ENCODE assay signal across 1 cellular context in the genomic region with DNA sequence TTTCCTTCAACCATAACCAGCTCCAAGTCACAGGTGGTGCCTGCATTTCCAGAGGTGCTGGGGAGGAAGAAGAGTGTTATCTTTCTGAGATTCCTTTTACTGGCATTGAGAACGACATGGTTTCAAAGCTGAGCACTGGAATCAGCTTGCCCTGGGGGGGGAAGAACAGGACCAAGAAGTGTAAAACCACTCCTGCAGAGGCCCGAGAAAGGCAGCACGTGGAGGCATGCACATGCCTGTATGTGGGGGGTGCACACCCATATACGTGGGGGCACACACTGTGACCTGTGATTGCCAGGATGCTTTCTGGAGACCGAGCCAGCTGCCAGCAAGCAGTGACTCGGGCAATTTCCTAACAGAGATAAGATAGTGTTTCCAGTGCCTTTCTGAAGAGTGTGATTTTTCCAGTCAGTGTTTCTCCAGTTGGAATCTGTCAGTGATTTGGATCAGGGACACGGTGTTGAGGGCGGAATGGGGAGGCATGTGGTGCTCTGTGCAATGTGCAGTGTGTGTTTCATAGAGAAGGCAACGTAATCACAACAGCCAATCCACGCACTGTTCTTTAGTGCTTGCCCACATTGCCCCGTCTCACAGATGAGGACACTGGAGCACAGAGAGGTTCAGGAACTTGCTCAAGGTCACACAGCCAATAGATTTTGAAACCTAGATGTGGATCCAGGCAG.
TF ChIP-seq lines count a peak whose summit lies in the region.

No MANE protein-coding gene starts in this region.

TF ChIP-seq in HepG2, 621 proteins besides CTCF, POLR2A, EP300 and RAD21 (continues in another document):
- TF ChIP-seq ZIK1 (CRISPR knock-in tag; IDR thresholded peaks at IDR 0.05; ENCODE audit: borderline replicate concordance, low read depth) (no peak), TBX2 (CRISPR knock-in tag; IDR thresholded peaks at IDR 0.05; ENCODE audit: borderline replicate concordance) (no peak), ESRRA (CRISPR knock-in tag; IDR thresholded peaks at IDR 0.05; ENCODE audit: low read depth) (no peak), ZNF607 (CRISPR knock-in tag; IDR thresholded peaks at IDR 0.05; ENCODE audit: borderline replicate concordance) (no peak), CC2D1A (CRISPR knock-in tag; IDR thresholded peaks at IDR 0.05) (no peak), CBX1 (IDR thresholded peaks at IDR 0.05; ENCODE audit: low read depth) (peak; percentile 58), BRCA1 (CRISPR knock-in tag; IDR thresholded peaks at IDR 0.05) (0 out of 2 replicates have a peak, but pooled peaks have one; percentile 32), THYN1 (CRISPR knock-in tag; IDR thresholded peaks at IDR 0.05; ENCODE audit: borderline replicate concordance, low read depth) (no peak), TBL1XR1 (IDR thresholded peaks at IDR 0.05; ENCODE audit: borderline replicate concordance, low read length, partially characterized antibody) (no peak), NFRKB (IDR thresholded peaks at IDR 0.05) (no peak), ZSCAN29 (CRISPR knock-in tag; conservative IDR thresholded peaks at IDR 0.05) (no peak), ADNP (CRISPR knock-in tag; IDR thresholded peaks at IDR 0.05) (peak; percentile 59; the same call in 1 of the 2 replicates), MAFK (conservative IDR thresholded peaks at IDR 0.05 in 1 of 2, IDR thresholded peaks at IDR 0.05 in 1 of 2; ENCODE audit: low read length in 2 of 2) (no peak; a peak in 1 of 4 replicates), BRD4 (CRISPR knock-in tag; IDR thresholded peaks at IDR 0.05) (no peak), ZNF251 (CRISPR knock-in tag; IDR thresholded peaks at IDR 0.05) (no peak), HMG20B (CRISPR knock-in tag; conservative IDR thresholded peaks at IDR 0.05) (no peak), NAIF1 (CRISPR knock-in tag; IDR thresholded peaks at IDR 0.05; ENCODE audit: borderline replicate concordance) (peak; percentile 29; the same call in 1 of the 2 replicates), ZNF766 (CRISPR knock-in tag; IDR thresholded peaks at IDR 0.05; ENCODE audit: borderline replicate concordance) (no peak), KAT7 (CRISPR knock-in tag; IDR thresholded peaks at IDR 0.05; ENCODE audit: borderline replicate concordance) (0 out of 2 replicates have a peak, but pooled peaks have one; percentile 16), NFE2 (CRISPR knock-in tag; IDR thresholded peaks at IDR 0.05) (no peak), HNF4A (CRISPR knock-in tag; IDR thresholded peaks at IDR 0.05) (no peak), AGO2 (optimal IDR thresholded peaks at IDR 0.05; ENCODE audit: low read depth, low read length) (no peak), ZNF619 (CRISPR knock-in tag; IDR thresholded peaks at IDR 0.05) (no peak), GATAD1 (CRISPR knock-in tag; IDR thresholded peaks at IDR 0.05) (0 out of 2 replicates have a peak, but pooled peaks have one; percentile 21), HMGA1 (CRISPR knock-in tag; conservative IDR thresholded peaks at IDR 0.05) (no peak), ZNF263 (CRISPR knock-in tag; IDR thresholded peaks at IDR 0.05) (no peak), TARDBP (CRISPR knock-in tag; IDR thresholded peaks at IDR 0.05) (no peak), ARHGAP35 (CRISPR knock-in tag; IDR thresholded peaks at IDR 0.05; ENCODE audit: borderline replicate concordance) (no peak), CHD4 (IDR thresholded peaks at IDR 0.05; ENCODE audit: borderline replicate concordance, low read length) (no peak), ZNF768 (CRISPR knock-in tag; IDR thresholded peaks at IDR 0.05) (peak; percentile 99), NONO (IDR thresholded peaks at IDR 0.05) (no peak), NONO (CRISPR knock-in tag; conservative IDR thresholded peaks at IDR 0.05) (0 out of 2 replicates have a peak, but pooled peaks have one; percentile 21), SAP130 (CRISPR knock-in tag; IDR thresholded peaks at IDR 0.05; ENCODE audit: low read depth) (peak; percentile 27; the same call in 1 of the 2 replicates), ZNF746 (CRISPR knock-in tag; IDR thresholded peaks at IDR 0.05) (no peak), ZNF3 (CRISPR knock-in tag; IDR thresholded peaks at IDR 0.05) (0 out of 2 replicates have a peak, but pooled peaks have one; percentile 39), ZMYM3 (CRISPR knock-in tag; IDR thresholded peaks at IDR 0.05) (peak; percentile 97), HDAC2 (CRISPR knock-in tag; IDR thresholded peaks at IDR 0.05) (peak; percentile 21; the same call in 1 of the 2 replicates), ZNF121 (CRISPR knock-in tag; IDR thresholded peaks at IDR 0.05) (peak; percentile 100), DMAP1 (CRISPR knock-in tag; IDR thresholded peaks at IDR 0.05) (peak; percentile 53)
- TF ChIP-seq, protein P1, sequence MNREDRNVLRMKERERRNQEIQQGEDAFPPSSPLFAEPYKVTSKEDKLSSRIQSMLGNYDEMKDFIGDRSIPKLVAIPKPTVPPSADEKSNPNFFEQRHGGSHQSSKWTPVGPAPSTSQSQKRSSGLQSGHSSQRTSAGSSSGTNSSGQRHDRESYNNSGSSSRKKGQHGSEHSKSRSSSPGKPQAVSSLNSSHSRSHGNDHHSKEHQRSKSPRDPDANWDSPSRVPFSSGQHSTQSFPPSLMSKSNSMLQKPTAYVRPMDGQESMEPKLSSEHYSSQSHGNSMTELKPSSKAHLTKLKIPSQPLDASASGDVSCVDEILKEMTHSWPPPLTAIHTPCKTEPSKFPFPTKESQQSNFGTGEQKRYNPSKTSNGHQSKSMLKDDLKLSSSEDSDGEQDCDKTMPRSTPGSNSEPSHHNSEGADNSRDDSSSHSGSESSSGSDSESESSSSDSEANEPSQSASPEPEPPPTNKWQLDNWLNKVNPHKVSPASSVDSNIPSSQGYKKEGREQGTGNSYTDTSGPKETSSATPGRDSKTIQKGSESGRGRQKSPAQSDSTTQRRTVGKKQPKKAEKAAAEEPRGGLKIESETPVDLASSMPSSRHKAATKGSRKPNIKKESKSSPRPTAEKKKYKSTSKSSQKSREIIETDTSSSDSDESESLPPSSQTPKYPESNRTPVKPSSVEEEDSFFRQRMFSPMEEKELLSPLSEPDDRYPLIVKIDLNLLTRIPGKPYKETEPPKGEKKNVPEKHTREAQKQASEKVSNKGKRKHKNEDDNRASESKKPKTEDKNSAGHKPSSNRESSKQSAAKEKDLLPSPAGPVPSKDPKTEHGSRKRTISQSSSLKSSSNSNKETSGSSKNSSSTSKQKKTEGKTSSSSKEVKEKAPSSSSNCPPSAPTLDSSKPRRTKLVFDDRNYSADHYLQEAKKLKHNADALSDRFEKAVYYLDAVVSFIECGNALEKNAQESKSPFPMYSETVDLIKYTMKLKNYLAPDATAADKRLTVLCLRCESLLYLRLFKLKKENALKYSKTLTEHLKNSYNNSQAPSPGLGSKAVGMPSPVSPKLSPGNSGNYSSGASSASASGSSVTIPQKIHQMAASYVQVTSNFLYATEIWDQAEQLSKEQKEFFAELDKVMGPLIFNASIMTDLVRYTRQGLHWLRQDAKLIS (CRISPR knock-in tag; IDR thresholded peaks at IDR 0.05) = 0 out of 2 replicates have a peak, but pooled peaks have one; percentile 58
- TF ChIP-seq, protein P2, sequence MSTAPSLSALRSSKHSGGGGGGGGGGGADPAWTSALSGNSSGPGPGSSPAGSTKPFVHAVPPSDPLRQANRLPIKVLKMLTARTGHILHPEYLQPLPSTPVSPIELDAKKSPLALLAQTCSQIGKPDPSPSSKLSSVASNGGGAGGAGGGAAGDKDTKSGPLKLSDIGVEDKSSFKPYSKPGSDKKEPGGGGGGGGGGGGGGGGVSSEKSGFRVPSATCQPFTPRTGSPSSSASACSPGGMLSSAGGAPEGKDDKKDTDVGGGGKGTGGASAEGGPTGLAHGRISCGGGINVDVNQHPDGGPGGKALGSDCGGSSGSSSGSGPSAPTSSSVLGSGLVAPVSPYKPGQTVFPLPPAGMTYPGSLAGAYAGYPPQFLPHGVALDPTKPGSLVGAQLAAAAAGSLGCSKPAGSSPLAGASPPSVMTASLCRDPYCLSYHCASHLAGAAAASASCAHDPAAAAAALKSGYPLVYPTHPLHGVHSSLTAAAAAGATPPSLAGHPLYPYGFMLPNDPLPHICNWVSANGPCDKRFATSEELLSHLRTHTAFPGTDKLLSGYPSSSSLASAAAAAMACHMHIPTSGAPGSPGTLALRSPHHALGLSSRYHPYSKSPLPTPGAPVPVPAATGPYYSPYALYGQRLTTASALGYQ (CRISPR knock-in tag; IDR thresholded peaks at IDR 0.05) = no peak
- TF ChIP-seq, protein P3, sequence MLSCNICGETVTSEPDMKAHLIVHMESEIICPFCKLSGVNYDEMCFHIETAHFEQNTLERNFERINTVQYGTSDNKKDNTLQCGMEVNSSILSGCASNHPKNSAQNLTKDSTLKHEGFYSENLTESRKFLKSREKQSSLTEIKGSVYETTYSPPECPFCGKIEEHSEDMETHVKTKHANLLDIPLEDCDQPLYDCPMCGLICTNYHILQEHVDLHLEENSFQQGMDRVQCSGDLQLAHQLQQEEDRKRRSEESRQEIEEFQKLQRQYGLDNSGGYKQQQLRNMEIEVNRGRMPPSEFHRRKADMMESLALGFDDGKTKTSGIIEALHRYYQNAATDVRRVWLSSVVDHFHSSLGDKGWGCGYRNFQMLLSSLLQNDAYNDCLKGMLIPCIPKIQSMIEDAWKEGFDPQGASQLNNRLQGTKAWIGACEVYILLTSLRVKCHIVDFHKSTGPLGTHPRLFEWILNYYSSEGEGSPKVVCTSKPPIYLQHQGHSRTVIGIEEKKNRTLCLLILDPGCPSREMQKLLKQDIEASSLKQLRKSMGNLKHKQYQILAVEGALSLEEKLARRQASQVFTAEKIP (CRISPR knock-in tag; IDR thresholded peaks at IDR 0.05; ENCODE audit: borderline replicate concordance) = no peak
- TF ChIP-seq, protein P4, sequence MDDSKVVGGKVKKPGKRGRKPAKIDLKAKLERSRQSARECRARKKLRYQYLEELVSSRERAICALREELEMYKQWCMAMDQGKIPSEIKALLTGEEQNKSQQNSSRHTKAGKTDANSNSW (CRISPR knock-in tag; IDR thresholded peaks at IDR 0.05; ENCODE audit: borderline replicate concordance) = no peak
- TF ChIP-seq, protein P5, sequence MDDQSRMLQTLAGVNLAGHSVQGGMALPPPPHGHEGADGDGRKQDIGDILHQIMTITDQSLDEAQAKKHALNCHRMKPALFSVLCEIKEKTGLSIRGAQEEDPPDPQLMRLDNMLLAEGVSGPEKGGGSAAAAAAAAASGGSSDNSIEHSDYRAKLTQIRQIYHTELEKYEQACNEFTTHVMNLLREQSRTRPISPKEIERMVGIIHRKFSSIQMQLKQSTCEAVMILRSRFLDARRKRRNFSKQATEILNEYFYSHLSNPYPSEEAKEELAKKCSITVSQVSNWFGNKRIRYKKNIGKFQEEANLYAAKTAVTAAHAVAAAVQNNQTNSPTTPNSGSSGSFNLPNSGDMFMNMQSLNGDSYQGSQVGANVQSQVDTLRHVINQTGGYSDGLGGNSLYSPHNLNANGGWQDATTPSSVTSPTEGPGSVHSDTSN (CRISPR knock-in tag; IDR thresholded peaks at IDR 0.05; ENCODE audit: borderline replicate concordance) = no peak
- TF ChIP-seq, protein P6, sequence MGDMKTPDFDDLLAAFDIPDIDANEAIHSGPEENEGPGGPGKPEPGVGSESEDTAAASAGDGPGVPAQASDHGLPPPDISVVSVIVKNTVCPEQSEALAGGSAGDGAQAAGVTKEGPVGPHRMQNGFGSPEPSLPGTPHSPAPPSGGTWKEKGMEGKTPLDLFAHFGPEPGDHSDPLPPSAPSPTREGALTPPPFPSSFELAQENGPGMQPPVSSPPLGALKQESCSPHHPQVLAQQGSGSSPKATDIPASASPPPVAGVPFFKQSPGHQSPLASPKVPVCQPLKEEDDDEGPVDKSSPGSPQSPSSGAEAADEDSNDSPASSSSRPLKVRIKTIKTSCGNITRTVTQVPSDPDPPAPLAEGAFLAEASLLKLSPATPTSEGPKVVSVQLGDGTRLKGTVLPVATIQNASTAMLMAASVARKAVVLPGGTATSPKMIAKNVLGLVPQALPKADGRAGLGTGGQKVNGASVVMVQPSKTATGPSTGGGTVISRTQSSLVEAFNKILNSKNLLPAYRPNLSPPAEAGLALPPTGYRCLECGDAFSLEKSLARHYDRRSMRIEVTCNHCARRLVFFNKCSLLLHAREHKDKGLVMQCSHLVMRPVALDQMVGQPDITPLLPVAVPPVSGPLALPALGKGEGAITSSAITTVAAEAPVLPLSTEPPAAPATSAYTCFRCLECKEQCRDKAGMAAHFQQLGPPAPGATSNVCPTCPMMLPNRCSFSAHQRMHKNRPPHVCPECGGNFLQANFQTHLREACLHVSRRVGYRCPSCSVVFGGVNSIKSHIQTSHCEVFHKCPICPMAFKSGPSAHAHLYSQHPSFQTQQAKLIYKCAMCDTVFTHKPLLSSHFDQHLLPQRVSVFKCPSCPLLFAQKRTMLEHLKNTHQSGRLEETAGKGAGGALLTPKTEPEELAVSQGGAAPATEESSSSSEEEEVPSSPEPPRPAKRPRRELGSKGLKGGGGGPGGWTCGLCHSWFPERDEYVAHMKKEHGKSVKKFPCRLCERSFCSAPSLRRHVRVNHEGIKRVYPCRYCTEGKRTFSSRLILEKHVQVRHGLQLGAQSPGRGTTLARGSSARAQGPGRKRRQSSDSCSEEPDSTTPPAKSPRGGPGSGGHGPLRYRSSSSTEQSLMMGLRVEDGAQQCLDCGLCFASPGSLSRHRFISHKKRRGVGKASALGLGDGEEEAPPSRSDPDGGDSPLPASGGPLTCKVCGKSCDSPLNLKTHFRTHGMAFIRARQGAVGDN (CRISPR knock-in tag; IDR thresholded peaks at IDR 0.05) = peak; percentile 27; the same call in 1 of the 2 replicates
- TF ChIP-seq, protein P7, sequence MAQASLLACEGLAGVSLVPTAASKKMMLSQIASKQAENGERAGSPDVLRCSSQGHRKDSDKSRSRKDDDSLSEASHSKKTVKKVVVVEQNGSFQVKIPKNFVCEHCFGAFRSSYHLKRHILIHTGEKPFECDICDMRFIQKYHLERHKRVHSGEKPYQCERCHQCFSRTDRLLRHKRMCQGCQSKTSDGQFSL (CRISPR knock-in tag; IDR thresholded peaks at IDR 0.05) = peak; percentile 78; the same call in 1 of the 2 replicates
- TF ChIP-seq, protein P8, sequence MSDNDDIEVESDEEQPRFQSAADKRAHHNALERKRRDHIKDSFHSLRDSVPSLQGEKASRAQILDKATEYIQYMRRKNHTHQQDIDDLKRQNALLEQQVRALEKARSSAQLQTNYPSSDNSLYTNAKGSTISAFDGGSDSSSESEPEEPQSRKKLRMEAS (IDR thresholded peaks at IDR 0.05) = peak; percentile 39
- TF ChIP-seq, protein P9, sequence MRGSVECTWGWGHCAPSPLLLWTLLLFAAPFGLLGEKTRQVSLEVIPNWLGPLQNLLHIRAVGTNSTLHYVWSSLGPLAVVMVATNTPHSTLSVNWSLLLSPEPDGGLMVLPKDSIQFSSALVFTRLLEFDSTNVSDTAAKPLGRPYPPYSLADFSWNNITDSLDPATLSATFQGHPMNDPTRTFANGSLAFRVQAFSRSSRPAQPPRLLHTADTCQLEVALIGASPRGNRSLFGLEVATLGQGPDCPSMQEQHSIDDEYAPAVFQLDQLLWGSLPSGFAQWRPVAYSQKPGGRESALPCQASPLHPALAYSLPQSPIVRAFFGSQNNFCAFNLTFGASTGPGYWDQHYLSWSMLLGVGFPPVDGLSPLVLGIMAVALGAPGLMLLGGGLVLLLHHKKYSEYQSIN (CRISPR knock-in tag; IDR thresholded peaks at IDR 0.05; ENCODE audit: borderline replicate concordance) = no peak
- TF ChIP-seq, protein P10, sequence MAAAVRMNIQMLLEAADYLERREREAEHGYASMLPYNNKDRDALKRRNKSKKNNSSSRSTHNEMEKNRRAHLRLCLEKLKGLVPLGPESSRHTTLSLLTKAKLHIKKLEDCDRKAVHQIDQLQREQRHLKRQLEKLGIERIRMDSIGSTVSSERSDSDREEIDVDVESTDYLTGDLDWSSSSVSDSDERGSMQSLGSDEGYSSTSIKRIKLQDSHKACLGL (CRISPR knock-in tag; IDR thresholded peaks at IDR 0.05) = no peak
